In the genomic region with DNA sequence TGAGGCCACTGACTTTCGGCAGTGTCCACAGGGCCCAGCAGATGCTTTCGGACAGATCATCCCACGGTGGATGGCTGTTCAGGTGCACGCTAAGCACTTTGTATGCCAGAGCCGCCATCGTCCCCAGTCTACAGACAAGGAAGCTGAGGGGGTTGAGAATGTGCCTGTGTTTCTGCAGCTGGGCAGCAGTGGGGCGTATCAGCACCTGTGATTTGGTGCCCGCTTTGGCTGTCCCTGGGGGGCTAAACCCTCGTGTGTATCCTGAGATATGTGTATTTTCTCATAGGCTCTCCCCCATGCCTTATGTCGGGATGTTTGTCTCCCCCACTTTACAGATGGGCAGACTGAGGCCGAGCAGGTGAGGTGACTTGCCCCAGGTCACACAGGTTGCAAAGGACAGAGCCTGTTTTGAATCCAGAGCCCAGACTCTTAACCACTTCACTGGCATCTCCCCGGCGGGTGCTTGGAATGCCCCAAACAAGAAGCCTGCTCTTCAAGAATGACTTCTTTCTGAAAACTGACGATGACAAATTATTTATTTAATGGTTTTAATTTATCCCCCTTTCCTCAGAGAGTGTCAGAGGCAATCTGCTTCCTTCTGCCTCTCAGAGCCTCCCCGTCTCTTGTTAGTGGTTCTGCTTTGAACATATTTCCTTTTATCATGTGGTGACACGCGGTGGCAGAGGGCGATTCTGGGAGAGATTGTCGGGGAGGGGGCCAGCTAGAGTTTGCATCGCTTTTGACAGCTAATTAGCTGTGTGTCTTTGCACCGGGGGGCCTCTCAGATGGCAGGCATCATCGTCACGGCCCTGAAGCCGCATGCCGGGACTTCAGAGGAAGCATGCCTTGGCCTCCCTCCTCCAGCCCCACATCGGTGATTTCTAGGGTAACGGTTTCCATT, we compare ENCODE assay signal across 23 cellular contexts.
DNase-seq lines count a peak whose midpoint lies in the region; ATAC-seq, FAIRE-seq and TF ChIP-seq lines count a peak whose summit lies in the region.
"Had no signal": no experiment of that assay in that cellular context is flagged by ENCODE, and none has a peak within 500 bp of the region (broad histone marks: within the 10 kb centered on the region; RNA-seq: fewer than 3 reads in every experiment).

No MANE protein-coding gene starts in this region.

- H3F3A ChIP-seq in GM23338 (replicated peaks; ENCODE audit: low read depth), result 0 out of 2 replicates have a peak, but pooled peaks cover 2% of the 10 kb centered on the region

- peaks cover 17 to 65% of the 10 kb centered on the region in 2 experiments for H3K79me1 ChIP-seq in IMR-90 (ENCODE audit: low read depth in 1 of 2, low read length in 2 of 2)

- peaks cover 4 to 28% (median 15%) of the 10 kb centered on the region in 4 donors for H3K4me1 Mint-ChIP-seq in naive thymus-derived CD8-positive, alpha-beta T cell
- H3K4me1 Mint-ChIP-seq in activated CD8-positive, alpha-beta memory T cell treated with anti-CD3 and anti-CD28 coated beads, Interleukin-2, amount 10 ng/mL, durations not matched to agents 7 days and 5 days, result no peaks in the 10 kb centered on the region
- H3K4me1 Mint-ChIP-seq in GM23338, result peaks cover 14% of the 10 kb centered on the region

- H4K20me1 ChIP-seq in IMR-90 (ENCODE audit: insufficient read depth, low read length), result peaks cover 87% of the 10 kb centered on the region
- H4K20me1 ChIP-seq in OCI-LY7 (ENCODE audit: insufficient read depth, low read length), result no peaks in the 10 kb centered on the region
- H4K20me1 ChIP-seq in GM12878 (ENCODE audit: control insufficient read depth, insufficient read depth), result no peaks in the 10 kb centered on the region
- H4K20me1 ChIP-seq in GM23338 (replicated peaks; ENCODE audit: insufficient read depth), result peaks cover 8% of the 10 kb centered on the region

- FAIRE-seq in GM12878 (lab: Jason Lieb, UNC), result no peak

- WGBS in IMR-90 (ENCODE audit: extremely low coverage in 2 of 2, insufficient read length in 1 of 2), 2 experiments, result 73% methylated on average over 13 of the region's 27 CpGs; no CpG with 5 or more reads in 1 of the 2 experiments
- WGBS in GM12878 (ENCODE audit: insufficient coverage, insufficient replicate concordance, low lambda C conversion rate, missing lambda C conversion rate), result 11% methylated on average over 27 of the region's 27 CpGs
- 88 to 90% methylated on average over 23 to 27 of the region's 27 CpGs for WGBS in testis, 2 donors

- H3K4me1 ChIP-seq in IMR-90 (ENCODE audit: control insufficient read depth, insufficient read depth, low read length) (peaks cover 5% of the 10 kb centered on the region; the same call in 1 of the 2 replicates), OCI-LY7 (ENCODE audit: insufficient read depth, low read length, poor library complexity, severe bottlenecking) (peaks cover 47% of the 10 kb centered on the region), GM12878 (ENCODE audit: control insufficient read depth, insufficient read depth, low read length) (no peaks in the 10 kb centered on the region), testis (no peaks in the 10 kb centered on the region), GM23338 (ENCODE audit: insufficient read depth) (no peaks in the 10 kb centered on the region)
- H3K4me1 ChIP-seq: heart left ventricle, vagina had no signal

- no peak overlapping the region for H3K56ac ChIP-seq in IMR-90 (ENCODE audit: extremely low read depth, insufficient read depth, low read length)

- DNase-seq in IMR-90, result no peak
- DNase-seq in OCI-LY7 (ENCODE audit: low spot score), result peak; percentile 94
- DNase-seq in GM12878 (ENCODE audit: low read depth, low spot score), result no peak
- peak in 5 of 10 donors; percentile 9 to 49 (median 29) for DNase-seq in naive thymus-derived CD8-positive, alpha-beta T cell
- DNase-seq in activated CD8-positive, alpha-beta memory T cell treated with anti-CD3 and anti-CD28 coated beads, Interleukin-2, amount 10 ng/mL, durations not matched to agents 7 days and 5 days, result no peak
- DNase-seq in NCI-H1694 (lab: John Stamatoyannopoulos, UW), result no peak
- DNase-seq in testis, result no peak
- DNase-seq in GM23338 (ENCODE audit: low spot score), result no peak
- DNase-seq: activated CD4-positive, alpha-beta T cell treated with anti-CD3 and anti-CD28 coated beads, Interleukin-2, amount 50 U/mL, for 1 hour; activated naive CD4-positive, alpha-beta T cell treated with Interleukin-2 at 50 U/mL for 16 hours; amniotic stem cell; effector CD4-positive, alpha-beta T cell; heart left ventricle; NCI-H1105; NCI-H1930 had no signal

- peak overlapping the region in 2 of 10 donors; percentile 21 to 60 for H3K27ac Mint-ChIP-seq in naive thymus-derived CD8-positive, alpha-beta T cell
- H3K27ac Mint-ChIP-seq in activated CD8-positive, alpha-beta memory T cell treated with anti-CD3 and anti-CD28 coated beads, Interleukin-2, amount 10 ng/mL, durations not matched to agents 7 days and 5 days, result no peak overlapping the region
- no peak overlapping the region for H3K27ac Mint-ChIP-seq in GM23338
- H3K27ac Mint-ChIP-seq: stimulated activated naive CD8-positive, alpha-beta T cell treated with anti-CD3 and anti-CD28 coated beads, Interleukin-15, Interleukin-2, amounts not matched to agents 100 ng/mL and 50 ng/mL, for 24 hours; T-helper 1 cell treated with Interleukin-12 subunit alpha and Interleukin-12 subunit beta and Interleukin-4 antibody, amounts not matched to agents 30 μg/mL and 1 μg/mL, for 36 hours had no signal

- H3K27ac ChIP-seq in IMR-90 (ENCODE audit: insufficient read depth, low read length) (no peak overlapping the region), OCI-LY7 (ENCODE audit: low read depth, low read length, poor library complexity, severe bottlenecking) (peak overlapping the region; percentile 55), GM12878 (ENCODE audit: control insufficient read depth, insufficient read depth) (no peak overlapping the region), testis (no peak overlapping the region), GM23338 (ENCODE audit: low read depth) (no peak overlapping the region)
- H3K27ac ChIP-seq: heart left ventricle, neutrophil, skin epidermis, vagina, VCaP had no signal

- no peak overlapping the region for H3K4ac ChIP-seq in IMR-90 (ENCODE audit: low read depth, low read length)

- H3K27me3 ChIP-seq in IMR-90 (ENCODE audit: control insufficient read depth, insufficient read depth, low read length), result no peaks in the 10 kb centered on the region
- H3K27me3 ChIP-seq in GM12878 (replicated peaks in 1 of 2; ENCODE audit: control insufficient read depth in 2 of 2, insufficient read depth in 2 of 2, low read length in 1 of 2), result peaks cover 5 to 17% of the 10 kb centered on the region in 2 experiments; a peak in 3 of 4 replicates
- no peaks in the 10 kb centered on the region for H3K27me3 ChIP-seq in testis
- no peaks in the 10 kb centered on the region for H3K27me3 ChIP-seq in GM23338 (ENCODE audit: insufficient read depth)
- H3K27me3 ChIP-seq: vagina had no signal

- no peak overlapping the region for H2AK9ac ChIP-seq in IMR-90 (replicated peaks; ENCODE audit: low read depth, low read length, poor library complexity)

- no peak overlapping the region for H4K5ac ChIP-seq in IMR-90 (ENCODE audit: low read depth, low read length)

- H2BK20ac ChIP-seq in IMR-90 (ENCODE audit: low read depth, low read length), result no peak overlapping the region

- in situ Hi-C loops in IMR-90 (cut with MboI; ENCODE audit: low sequenced_read_pairs) (no loop called here), GM12878 (cut with MboI) (no loop called here)

- dilution Hi-C loops in IMR-90 (cut with HindIII; ENCODE audit: low sequenced_read_pairs, unreplicated experiment), result no loop called here

- SMC1A ChIA-PET in GM12878 (lab: Charles Lee; ENCODE audit: uncharacterized antibody, unreplicated experiment), result no interaction called here

- no peak overlapping the region for H3K23ac ChIP-seq in IMR-90 (ENCODE audit: low read depth, low read length)

- no peak overlapping the region for H4K91ac ChIP-seq in IMR-90 (ENCODE audit: insufficient read depth, low read depth, low read length)

- H3K9ac ChIP-seq in IMR-90 (ENCODE audit: low read depth, low read length) (no peak overlapping the region), GM12878 (ENCODE audit: control insufficient read depth, insufficient read depth, low read length) (no peak overlapping the region)

- H3K27me3 Mint-ChIP-seq in naive thymus-derived CD8-positive, alpha-beta T cell, result peaks cover 0 to 27% (median 11%) of the 10 kb centered on the region in 5 donors
- peaks cover 47% of the 10 kb centered on the region for H3K27me3 Mint-ChIP-seq in activated CD8-positive, alpha-beta memory T cell treated with anti-CD3 and anti-CD28 coated beads, Interleukin-2, amount 10 ng/mL, durations not matched to agents 7 days and 5 days
- peaks cover 8% of the 10 kb centered on the region for H3K27me3 Mint-ChIP-seq in GM23338 (ENCODE audit: insufficient read depth, low read depth, poor library complexity)
- H3K27me3 Mint-ChIP-seq: stimulated activated naive CD8-positive, alpha-beta T cell treated with anti-CD3 and anti-CD28 coated beads, Interleukin-15, Interleukin-2, amounts not matched to agents 100 ng/mL and 50 ng/mL, for 24 hours had no signal

- H2BK15ac ChIP-seq in IMR-90 (ENCODE audit: low read depth, low read length), result no peak overlapping the region

- no peak overlapping the region for H2AK5ac ChIP-seq in IMR-90 (ENCODE audit: low read depth, low read length)

- no peaks in the 10 kb centered on the region for H3K9me2 ChIP-seq in OCI-LY7 (ENCODE audit: insufficient read depth, low read length)
- H3K9me2 ChIP-seq in GM23338 (ENCODE audit: insufficient read depth), result no peaks in the 10 kb centered on the region

- TF ChIP-seq POLR2A in IMR-90 (IDR thresholded peaks at IDR 0.05; ENCODE audit: low read depth, low read length) (no peak), GM12878 (IDR thresholded peaks at IDR 0.05; ENCODE audit: low read depth, low read length) (no peak), testis (IDR thresholded peaks at IDR 0.05) (no peak)

- H3K9me3 Mint-ChIP-seq in naive thymus-derived CD8-positive, alpha-beta T cell, result no peaks in the 10 kb centered on the region
- H3K9me3 Mint-ChIP-seq in activated CD8-positive, alpha-beta memory T cell treated with anti-CD3 and anti-CD28 coated beads, Interleukin-2, amount 10 ng/mL, durations not matched to agents 7 days and 5 days (ENCODE audit: low read depth), result no peaks in the 10 kb centered on the region
- no peaks in the 10 kb centered on the region for H3K9me3 Mint-ChIP-seq in GM23338
- H3K9me3 Mint-ChIP-seq: stimulated activated naive CD8-positive, alpha-beta T cell treated with anti-CD3 and anti-CD28 coated beads, Interleukin-15, Interleukin-2, amounts not matched to agents 100 ng/mL and 50 ng/mL, for 24 hours; T-helper 1 cell treated with Interleukin-12 subunit alpha and Interleukin-12 subunit beta and Interleukin-4 antibody, amounts not matched to agents 30 μg/mL and 1 μg/mL, for 36 hours had no signal

- no peak overlapping the region for H3K18ac ChIP-seq in IMR-90 (ENCODE audit: low read depth, low read length)

- RAD21 ChIA-PET in GM12878 (lab: Charles Lee; ENCODE audit: unreplicated experiment), result interaction anchor here (0.8 kb wide), 1 partner anchor 37 kb away, joined by 3 read pairs; no protein-coding TSS in a partner anchor

- H3K4me3 Mint-ChIP-seq in naive thymus-derived CD8-positive, alpha-beta T cell, result peak overlapping the region in 4 of 10 donors; percentile 4 to 39 (median 17)
- H3K4me3 Mint-ChIP-seq in activated CD8-positive, alpha-beta memory T cell treated with anti-CD3 and anti-CD28 coated beads, Interleukin-2, amount 10 ng/mL, durations not matched to agents 7 days and 5 days, result no peak overlapping the region
- no peak overlapping the region for H3K4me3 Mint-ChIP-seq in GM23338
- H3K4me3 Mint-ChIP-seq: stimulated activated naive CD8-positive, alpha-beta T cell treated with anti-CD3 and anti-CD28 coated beads, Interleukin-15, Interleukin-2, amounts not matched to agents 100 ng/mL and 50 ng/mL, for 24 hours; T-helper 1 cell treated with Interleukin-12 subunit alpha and Interleukin-12 subunit beta and Interleukin-4 antibody, amounts not matched to agents 30 μg/mL and 1 μg/mL, for 36 hours had no signal

- no peak for ATAC-seq in IMR-90 (ENCODE audit: low read depth)
- no peak for ATAC-seq in GM12878
- peak; percentile 74 to 75 for ATAC-seq in naive thymus-derived CD8-positive, alpha-beta T cell
- no peak for ATAC-seq in activated CD8-positive, alpha-beta memory T cell treated with anti-CD3 and anti-CD28 coated beads, Interleukin-2, amount 10 ng/mL, durations not matched to agents 7 days and 5 days
- no peak for ATAC-seq in GM23338
- ATAC-seq: heart left ventricle had no signal

- H2BK5ac ChIP-seq in IMR-90 (ENCODE audit: low read depth, low read length, poor library complexity, severe bottlenecking), result no peak overlapping the region

- no peaks in the 10 kb centered on the region for H3K9me1 ChIP-seq in IMR-90 (ENCODE audit: insufficient read depth, low read length)

- TF ChIP-seq EP300 in GM12878 (IDR thresholded peaks at IDR 0.05; ENCODE audit: borderline replicate concordance in 1 of 2, control insufficient read depth in 1 of 2, low read depth in 2 of 2, low read length in 2 of 2), result no peak

- POLR2A ChIA-PET in IMR-90 (lab: Charles Lee; ENCODE audit: unreplicated experiment), result no interaction called here
- POLR2A ChIA-PET in OCI-LY7 (lab: Charles Lee), result interaction anchor here (0.7 to 1.5 kb wide), 3 partner anchors 10 to 184 kb away, joined by 3 to 4 read pairs (median 3); no protein-coding TSS in a partner anchor
- POLR2A ChIA-PET in GM12878 (lab: Charles Lee), result no interaction called here
- POLR2A ChIA-PET in naive thymus-derived CD8-positive, alpha-beta T cell (lab: Charles Lee), result no interaction called here

- no peak overlapping the region for H3K14ac ChIP-seq in IMR-90 (replicated peaks; ENCODE audit: low read depth, low read length)

- H3K4me3 ChIP-seq in IMR-90 (ENCODE audit: insufficient read depth, low read depth, low read length) (no peak overlapping the region), OCI-LY7 (ENCODE audit: low read depth, low read length, poor library complexity, severe bottlenecking) (peak overlapping the region; percentile 24), GM12878 (no peak overlapping the region), testis (no peak overlapping the region), GM23338 (no peak overlapping the region)
- H3K4me3 ChIP-seq: heart left ventricle, lung, skin epidermis, vagina had no signal

- no peaks in the 10 kb centered on the region for H3K79me2 ChIP-seq in OCI-LY7 (ENCODE audit: insufficient read depth, low read depth, low read length)
- H3K79me2 ChIP-seq in GM12878 (ENCODE audit: control insufficient read depth, insufficient read depth, low read length), result no peaks in the 10 kb centered on the region
- H3K79me2 ChIP-seq in GM23338 (replicated peaks; ENCODE audit: insufficient read depth), result no peaks in the 10 kb centered on the region

- no peaks in the 10 kb centered on the region for H3K36me3 Mint-ChIP-seq in naive thymus-derived CD8-positive, alpha-beta T cell
- no peaks in the 10 kb centered on the region for H3K36me3 Mint-ChIP-seq in activated CD8-positive, alpha-beta memory T cell treated with anti-CD3 and anti-CD28 coated beads, Interleukin-2, amount 10 ng/mL, durations not matched to agents 7 days and 5 days
- no peaks in the 10 kb centered on the region; the same call in 2 of the 3 replicates for H3K36me3 Mint-ChIP-seq in GM23338 (ENCODE audit: low read depth)
- H3K36me3 Mint-ChIP-seq: CD14-positive monocyte had no signal

- TF ChIP-seq CTCF in IMR-90 (conservative IDR thresholded peaks at IDR 0.05; ENCODE audit: low read depth, low read length), result no peak
- TF ChIP-seq CTCF in OCI-LY7 (conservative IDR thresholded peaks at IDR 0.05; ENCODE audit: low read length), result no peak
- no peak for TF ChIP-seq CTCF in GM12878 (IDR thresholded peaks at IDR 0.05 in 2 of 3, conservative IDR thresholded peaks at IDR 0.05 in 1 of 3; ENCODE audit: control insufficient read depth in 2 of 3, extremely low read depth in 1 of 3, insufficient read depth in 1 of 3, low read depth in 3 of 3, low read length in 3 of 3)
- TF ChIP-seq CTCF in testis (IDR thresholded peaks at IDR 0.05), result no peak
- no peak for TF ChIP-seq CTCF in GM23338 (conservative IDR thresholded peaks at IDR 0.05; ENCODE audit: low read depth in 2 of 2)

- H2BK120ac ChIP-seq in IMR-90 (ENCODE audit: low read depth, low read length), result no peak overlapping the region

- peak overlapping the region; percentile 16 for H2AFZ ChIP-seq in IMR-90 (replicated peaks; ENCODE audit: low read length, poor library complexity)
- H2AFZ ChIP-seq in OCI-LY7 (ENCODE audit: low read length), result peak overlapping the region; percentile 20; the same call in 1 of the 2 replicates
- no peak overlapping the region for H2AFZ ChIP-seq in GM12878 (ENCODE audit: control insufficient read depth, low read depth, low read length)
- H2AFZ ChIP-seq in GM23338, result no peak overlapping the region

- H4K8ac ChIP-seq in IMR-90 (ENCODE audit: low read depth in 2 of 2, low read length in 2 of 2), result no peak overlapping the region

- BruUV-seq in IMR-90 (replicated peaks; lab: Mats Ljungman, UMichigan), result no TSS peak
- BruUV-seq in OCI-LY7 (replicated peaks; lab: Mats Ljungman, UMichigan), result no TSS peak
- no TSS peak for BruUV-seq in GM12878 (replicated peaks; lab: Mats Ljungman, UMichigan)

- no peaks in the 10 kb centered on the region for H3K36me3 ChIP-seq in IMR-90 (ENCODE audit: control insufficient read depth, insufficient read depth, low read length)
- H3K36me3 ChIP-seq in OCI-LY7 (ENCODE audit: insufficient read depth, low read length), result no peaks in the 10 kb centered on the region
- no peaks in the 10 kb centered on the region for H3K36me3 ChIP-seq in GM12878 (ENCODE audit: control insufficient read depth in 2 of 2, insufficient read depth in 2 of 2, low read length in 1 of 2)
- H3K36me3 ChIP-seq in testis (ENCODE audit: low read depth, missing control alignments), result no peaks in the 10 kb centered on the region
- H3K36me3 ChIP-seq in GM23338 (ENCODE audit: insufficient read depth), result no peaks in the 10 kb centered on the region
- H3K36me3 ChIP-seq: heart left ventricle, neutrophil, vagina had no signal

- H3K4me2 ChIP-seq in IMR-90 (ENCODE audit: low read depth, low read length), result no peak overlapping the region
- H3K4me2 ChIP-seq in OCI-LY7 (ENCODE audit: low read length), result peak overlapping the region; percentile 54
- H3K4me2 ChIP-seq in GM12878 (ENCODE audit: control insufficient read depth, insufficient read depth), result no peak overlapping the region
- no peak overlapping the region for H3K4me2 ChIP-seq in GM23338

- no peak for TF ChIP-seq RAD21 in IMR-90 (IDR thresholded peaks at IDR 0.05; ENCODE audit: low read length)
- TF ChIP-seq RAD21 in GM12878 (IDR thresholded peaks at IDR 0.05; ENCODE audit: insufficient read depth, low read depth, low read length), result no peak

- intact Hi-C loops in IMR-90 (cut with micrococcal nuclease) (no loop called here), OCI-LY7 (cut with micrococcal nuclease; ENCODE audit: unreplicated experiment) (no loop called here), GM12878 (cut with micrococcal nuclease; ENCODE audit: unreplicated experiment) (no loop called here), testis (cut with DNase I; ENCODE audit: low total_unique reads) (no loop called here)

- H3K9me3 ChIP-seq in IMR-90 (ENCODE audit: control insufficient read depth, insufficient read depth, low read length) (no peaks in the 10 kb centered on the region), OCI-LY7 (ENCODE audit: low read length) (no peaks in the 10 kb centered on the region), GM12878 (replicated peaks; ENCODE audit: control insufficient read depth, insufficient read depth, low read length) (no peaks in the 10 kb centered on the region), testis (no peaks in the 10 kb centered on the region)
- H3K9me3 ChIP-seq: heart left ventricle, neutrophil, vagina had no signal

- CTCF ChIA-PET in IMR-90 (lab: Yijun Ruan, JAX), result no interaction called here
- CTCF ChIA-PET in OCI-LY7 (lab: Charles Lee; ENCODE audit: unreplicated experiment), result interaction anchor here (3.5 kb wide), 1 partner anchor 9 kb away, joined by 15 read pairs; no protein-coding TSS in a partner anchor
- CTCF ChIA-PET in GM12878 (lab: Yijun Ruan, JAX), result interaction anchor here (0.6 to 3.2 kb wide), 4 partner anchors 9 to 17 kb away, joined by 3 to 21 read pairs (median 4); no protein-coding TSS in a partner anchor
- CTCF ChIA-PET in activated CD8-positive, alpha-beta memory T cell treated with anti-CD3 and anti-CD28 coated beads, Interleukin-2, amount 10 ng/mL, durations not matched to agents 7 days and 5 days (lab: Charles Lee), result interaction anchor here (2.0 to 3.3 kb wide), 3 partner anchors 8 to 17 kb away, joined by 7 to 16 read pairs (median 12); no protein-coding TSS in a partner anchor

Comparison
In these comparisons a context has a peak if more than half of its experiments do, and no peak if none do; other contexts are left out.
1. ATAC-seq: peak in naive thymus-derived CD8-positive, alpha-beta T cell (2 of 2); none in IMR-90 (single experiment), GM12878 (single experiment), activated CD8-positive, alpha-beta memory T cell treated with anti-CD3 and anti-CD28 coated beads, Interleukin-2, amount 10 ng/mL, durations not matched to agents 7 days and 5 days (single experiment) and GM23338 (single experiment).
2. H2AFZ ChIP-seq: peak in IMR-90 (single experiment) and OCI-LY7 (single experiment); none in GM12878 (single experiment) and GM23338 (single experiment).